In genomic region chr5:33937700-33938506, GRCh38 we compare ENCODE assay signal across 27 cellular contexts. TPM values are rescaled to one million over a fixed set of nuclear protein-coding genes. Genes with fewer than 3 reads are reported as not detected.
"Had no signal": no experiment of that assay in that cellular context is flagged by ENCODE, and none has a peak within 500 bp of the region (broad histone marks: within the 10 kb centered on the region; RNA-seq: fewer than 3 reads in every experiment).

No MANE protein-coding gene starts in this region.

- H3K36me3 Mint-ChIP-seq: activated naive CD4-positive, alpha-beta T cell treated with anti-CD3 and anti-CD28 coated beads, Interleukin-2, amount 50 U/mL, for 72 hours; natural killer cell had no signal

- H3K4me1 Mint-ChIP-seq: activated CD4-positive, alpha-beta T cell treated with anti-CD3 and anti-CD28 coated beads, Interleukin-2, amount 10 ng/mL, durations not matched to agents 7 days and 5 days; natural killer cell had no signal

- H3K27ac ChIP-seq: breast epithelium, colonic mucosa, dorsolateral prefrontal cortex, epithelial cell of prostate, hepatocyte, ovary, prostate gland, right atrium auricular region, upper lobe of right lung had no signal

- H3K36me3 ChIP-seq: breast epithelium, colonic mucosa, ovary, prostate gland, right atrium auricular region, upper lobe of right lung had no signal

- H2AFZ ChIP-seq: hepatocyte had no signal

- DNase-seq: activated CD4-positive, alpha-beta T cell treated with anti-CD3 and anti-CD28 coated beads, Interleukin-2, amount 10 ng/mL, durations not matched to agents 7 days and 5 days; activated CD8-positive, alpha-beta T cell treated with anti-CD3 and anti-CD28 coated beads, Interleukin-2, amount 10 ng/mL, durations not matched to agents 7 days and 5 days; activated gamma-delta T cell; colonic mucosa; kidney glomerular epithelial cell; midbrain; natural killer cell; ovary; stimulated activated CD4-positive, alpha-beta T cell treated with anti-CD3 and anti-CD28 coated beads, Interleukin-12 subunit alpha, Interleukin-12 subunit beta, amount 100 ng/mL, for 4 hours; stimulated activated CD4-positive, alpha-beta T cell treated with anti-CD3 and anti-CD28 coated beads, Interleukin-4, amount 100 ng/mL, for 4 hours; stimulated activated naive CD8-positive, alpha-beta T cell treated with anti-CD3 and anti-CD28 coated beads, Interleukin-15, Interleukin-2, amounts not matched to agents 100 U/mL and 50 U/mL, for 24 hours; upper lobe of right lung had no signal

- H3K4me2 ChIP-seq: hepatocyte had no signal

- H3K27me3 ChIP-seq: ovary had no signal

- H3K4me3 ChIP-seq: colonic mucosa, hepatocyte, ovary, prostate gland had no signal

- H3K9me3 Mint-ChIP-seq: activated CD4-positive, alpha-beta T cell treated with anti-CD3 and anti-CD28 coated beads, Interleukin-2, amount 10 ng/mL, durations not matched to agents 7 days and 5 days; activated naive CD4-positive, alpha-beta T cell treated with anti-CD3 and anti-CD28 coated beads, Interleukin-2, amount 50 U/mL, for 72 hours; activated T-helper 1 cell treated with anti-CD3 and anti-CD28 coated beads, Interleukin-12 subunit alpha, Interleukin-12 subunit beta, Interleukin-2, Interleukin-4 antibody, amounts not matched to agents 30 ng/mL and 10 ng/mL and 1 ng/mL, durations not matched to agents 14 hours and 24 hours and 36 hours; natural killer cell had no signal

- H3K4me3 Mint-ChIP-seq: activated CD4-positive, alpha-beta T cell treated with anti-CD3 and anti-CD28 coated beads, Interleukin-2, amount 10 ng/mL, durations not matched to agents 7 days and 5 days; activated CD8-positive, alpha-beta T cell treated with anti-CD3 and anti-CD28 coated beads, Interleukin-2, amount 10 ng/mL, durations not matched to agents 7 days and 5 days; activated T-helper 1 cell treated with anti-CD3 and anti-CD28 coated beads, Interleukin-12 subunit alpha, Interleukin-12 subunit beta, Interleukin-2, Interleukin-4 antibody, amounts not matched to agents 30 ng/mL and 10 ng/mL and 1 ng/mL, durations not matched to agents 14 hours and 24 hours and 36 hours; natural killer cell had no signal

- H3K4me1 ChIP-seq: colonic mucosa, prostate gland had no signal

- H3K79me2 ChIP-seq: hepatocyte had no signal

- H3K27ac Mint-ChIP-seq: activated CD4-positive, alpha-beta T cell treated with anti-CD3 and anti-CD28 coated beads, Interleukin-2, amount 10 ng/mL, durations not matched to agents 7 days and 5 days; activated CD8-positive, alpha-beta T cell treated with anti-CD3 and anti-CD28 coated beads, Interleukin-2, amount 10 ng/mL, durations not matched to agents 7 days and 5 days; activated naive CD4-positive, alpha-beta T cell treated with anti-CD3 and anti-CD28 coated beads, Interleukin-2, amount 50 U/mL, for 72 hours; activated T-helper 1 cell treated with anti-CD3 and anti-CD28 coated beads, Interleukin-12 subunit alpha, Interleukin-12 subunit beta, Interleukin-2, Interleukin-4 antibody, amounts not matched to agents 30 ng/mL and 10 ng/mL and 1 ng/mL, durations not matched to agents 14 hours and 24 hours and 36 hours; natural killer cell had no signal

- ATAC-seq: activated CD4-positive, CD25-positive, alpha-beta regulatory T cell treated with anti-CD3 and anti-CD28 coated beads, Interleukin-2, amount 50 U/mL, for 24 hours; activated CD8-positive, alpha-beta T cell treated with anti-CD3 and anti-CD28 coated beads, Interleukin-2, amount 10 ng/mL, durations not matched to agents 7 days and 5 days; activated naive CD4-positive, alpha-beta T cell treated with anti-CD3 and anti-CD28 coated beads, Interleukin-2, amount 50 U/mL, for 72 hours; natural killer cell; stimulated activated naive CD8-positive, alpha-beta T cell treated with anti-CD3 and anti-CD28 coated beads, Interleukin-15, Interleukin-2, amounts not matched to agents 100 U/mL and 50 U/mL, for 24 hours; upper lobe of right lung had no signal

RNA-seq across cellular contexts. Expression of gene RXFP3, which starts 1.7 kb away (rescaled TPM):
- total RNA-seq: activated CD4-positive, alpha-beta T cell treated with anti-CD3 and anti-CD28 coated beads, Interleukin-2, amount 10 ng/mL, durations not matched to agents 7 days and 5 days; activated CD8-positive, alpha-beta T cell treated with anti-CD3 and anti-CD28 coated beads, Interleukin-2, amount 10 ng/mL, durations not matched to agents 7 days and 5 days; activated naive CD4-positive, alpha-beta T cell treated with anti-CD3 and anti-CD28 coated beads, Interleukin-2, amount 50 U/mL, for 72 hours; activated T-helper 1 cell treated with anti-CD3 and anti-CD28 coated beads, Interleukin-12 subunit alpha, Interleukin-12 subunit beta, Interleukin-2, Interleukin-4 antibody, amounts not matched to agents 30 ng/mL and 10 ng/mL and 1 ng/mL, durations not matched to agents 14 hours and 24 hours and 36 hours; breast epithelium; colonic mucosa; glomerular endothelial cell; hepatocyte; liver; natural killer cell; prostate gland; right atrium auricular region; skeletal muscle tissue; subcutaneous adipose tissue; upper lobe of right lung had no signal
- polyA plus RNA-seq: hepatocyte, liver, ovary, thymus had no signal

RNA-seq across cellular contexts. Expression of gene ADAMTS12, which starts 46.1 kb away (rescaled TPM):
- total RNA-seq: activated CD4-positive, alpha-beta T cell treated with anti-CD3 and anti-CD28 coated beads, Interleukin-2, amount 10 ng/mL, durations not matched to agents 7 days and 5 days; activated CD8-positive, alpha-beta T cell treated with anti-CD3 and anti-CD28 coated beads, Interleukin-2, amount 10 ng/mL, durations not matched to agents 7 days and 5 days; activated naive CD4-positive, alpha-beta T cell treated with anti-CD3 and anti-CD28 coated beads, Interleukin-2, amount 50 U/mL, for 72 hours; activated T-helper 1 cell treated with anti-CD3 and anti-CD28 coated beads, Interleukin-12 subunit alpha, Interleukin-12 subunit beta, Interleukin-2, Interleukin-4 antibody, amounts not matched to agents 30 ng/mL and 10 ng/mL and 1 ng/mL, durations not matched to agents 14 hours and 24 hours and 36 hours; natural killer cell had no signal

RNA-seq across cellular contexts. Expression of gene SLC45A2, which starts 46.6 kb away (rescaled TPM):
- total RNA-seq: breast epithelium, fibroblast of villous mesenchyme, glomerular endothelial cell, natural killer cell, subcutaneous adipose tissue, upper lobe of right lung had no signal
- polyA plus RNA-seq: ovary had no signal
